Comparison of ENCODE assay signal across 8 cellular contexts in genomic region chr4:26028793-26029511, GRCh38.
A peak's percentile ranks its signal among the peaks of the same experiment; 100 is the strongest.
DNase-seq lines count a peak whose midpoint lies in the region; ATAC-seq and TF ChIP-seq lines count a peak whose summit lies in the region.

No MANE protein-coding gene starts in this region.

- H3K27me3 ChIP-seq in DND-41 (ENCODE audit: insufficient read depth, low read length, poor library complexity) (no peaks in the 10 kb centered on the region), dorsolateral prefrontal cortex (peaks cover 0 to 6% (median 0%) of the 10 kb centered on the region in 45 donors)

- H3K27ac Mint-ChIP-seq in activated CD4-positive, alpha-beta T cell treated with anti-CD3 and anti-CD28 coated beads, Interleukin-2, amount 10 ng/mL, durations not matched to agents 24 days and 14 days: peak overlapping the region; percentile 47

- H3K36me3 Mint-ChIP-seq in activated CD4-positive, alpha-beta T cell treated with anti-CD3 and anti-CD28 coated beads, Interleukin-2, amount 10 ng/mL, durations not matched to agents 24 days and 14 days (ENCODE audit: low read depth): no peaks in the 10 kb centered on the region

- no peaks in the 10 kb centered on the region for H3K27me3 Mint-ChIP-seq in activated CD4-positive, alpha-beta T cell treated with anti-CD3 and anti-CD28 coated beads, Interleukin-2, amount 10 ng/mL, durations not matched to agents 24 days and 14 days

- H3K27ac ChIP-seq in DND-41 (ENCODE audit: low read length): no peak overlapping the region
- H3K27ac ChIP-seq in dorsolateral prefrontal cortex: no peak overlapping the region

- peaks cover 18% of the 10 kb centered on the region for H3K4me1 Mint-ChIP-seq in activated CD4-positive, alpha-beta T cell treated with anti-CD3 and anti-CD28 coated beads, Interleukin-2, amount 10 ng/mL, durations not matched to agents 24 days and 14 days

- TF ChIP-seq CTCF in DND-41 (IDR thresholded peaks at IDR 0.05; ENCODE audit: borderline replicate concordance, extremely low read depth, low read length, poor library complexity, severe bottlenecking) (peak; percentile 35), dorsolateral prefrontal cortex (IDR thresholded peaks at IDR 0.05 in 54 of 56, conservative IDR thresholded peaks at IDR 0.05 in 2 of 56; ENCODE audit: low read depth in 1 of 56, partially characterized antibody in 56 of 56) (peak in 54 of 56 donors; percentile 26 to 78 (median 57))

- H3K9me3 ChIP-seq in DND-41 (ENCODE audit: insufficient read depth, low read length, severe bottlenecking): no peaks in the 10 kb centered on the region

- no peaks in the 10 kb centered on the region for H4K20me1 ChIP-seq in DND-41 (ENCODE audit: insufficient read depth, low read length)

- no peaks in the 10 kb centered on the region for H3K4me1 ChIP-seq in DND-41 (ENCODE audit: insufficient read depth, low read length)

- H2AFZ ChIP-seq in DND-41 (ENCODE audit: low read depth, low read length): no peak overlapping the region

- DNase-seq in DND-41 (no peak), dorsolateral prefrontal cortex (peak in 7 of 10 donors; percentile 18 to 73 (median 49)), medulla oblongata (ENCODE audit: extremely low spot score) (peak; percentile 55), NCI-H2081 (lab: John Stamatoyannopoulos, UW) (no peak)
- DNase-seq in activated CD4-positive, alpha-beta T cell treated with anti-CD3 and anti-CD28 coated beads, Interleukin-2, amount 10 ng/mL, durations not matched to agents 24 days and 14 days: peak; percentile 93
- DNase-seq in stimulated activated CD8-positive, alpha-beta memory T cell treated with anti-CD3 and anti-CD28 coated beads, Interleukin-15, amount 100 ng/mL, for 48 hours (ENCODE audit: low read depth in 2 of 2): peak; percentile 64 to 67

- H3K4me3 ChIP-seq in DND-41 (ENCODE audit: low read depth in 1 of 2, low read length in 2 of 2) (no peak overlapping the region), dorsolateral prefrontal cortex (peak overlapping the region in 17 of 59 donors; percentile 7 to 44 (median 27))

- H3K36me3 ChIP-seq in DND-41 (ENCODE audit: insufficient read depth, low read length): no peaks in the 10 kb centered on the region

- no peaks in the 10 kb centered on the region for H3K79me2 ChIP-seq in DND-41 (ENCODE audit: insufficient read depth, low read length)

- H3K9ac ChIP-seq in DND-41 (ENCODE audit: low read depth, low read length): no peak overlapping the region

- no peak for TF ChIP-seq EP300 in Ishikawa (IDR thresholded peaks at IDR 0.05; ENCODE audit: borderline replicate concordance)

- H3K9me3 Mint-ChIP-seq in activated CD4-positive, alpha-beta T cell treated with anti-CD3 and anti-CD28 coated beads, Interleukin-2, amount 10 ng/mL, durations not matched to agents 24 days and 14 days: no peaks in the 10 kb centered on the region

- no peak for ATAC-seq in DND-41 (ENCODE audit: insufficient read depth, low read depth)
- peak; percentile 91 for ATAC-seq in GM21576 (IDR thresholded peaks at IDR 0.05; ENCODE audit: unreplicated experiment)

- intact Hi-C loops in activated CD4-positive, alpha-beta T cell treated with anti-CD3 and anti-CD28 coated beads, Interleukin-2, amount 10 ng/mL, durations not matched to agents 24 days and 14 days (cut with micrococcal nuclease): loop anchor here (1.0 to 10.0 kb wide), 7 partner anchors 40 to 696 kb away; no protein-coding TSS in a partner anchor
- intact Hi-C loops in dorsolateral prefrontal cortex (cut with DNase I): loop anchor here in 1 of 2 donors (10.0 kb wide), 1 partner anchor 696 kb away; no protein-coding TSS in a partner anchor

- H3K4me2 ChIP-seq in DND-41 (ENCODE audit: insufficient read depth, low read length): no peak overlapping the region

- H3K4me3 Mint-ChIP-seq in activated CD4-positive, alpha-beta T cell treated with anti-CD3 and anti-CD28 coated beads, Interleukin-2, amount 10 ng/mL, durations not matched to agents 24 days and 14 days: peak overlapping the region; percentile 22

- peak; percentile 53; the same call in 1 of the 2 replicates for TF ChIP-seq RAD21 in Ishikawa (IDR thresholded peaks at IDR 0.05; ENCODE audit: low read depth)

TF ChIP-seq in Ishikawa, 13 proteins besides CTCF, POLR2A, EP300 and RAD21:
- no peak for TF ChIP-seq TCF12 (IDR thresholded peaks at IDR 0.05; ENCODE audit: low read depth)
- TF ChIP-seq YY1 (IDR thresholded peaks at IDR 0.05; ENCODE audit: low read depth): no peak
- TF ChIP-seq EGR1 (IDR thresholded peaks at IDR 0.05): no peak

Comparison
In these comparisons a context has a peak if more than half of its experiments do, and no peak if none do; other contexts are left out.
1. DNase-seq: peak in activated CD4-positive, alpha-beta T cell treated with anti-CD3 and anti-CD28 coated beads, Interleukin-2, amount 10 ng/mL, durations not matched to agents 24 days and 14 days (single experiment), dorsolateral prefrontal cortex (7 of 10), medulla oblongata (single experiment) and stimulated activated CD8-positive, alpha-beta memory T cell treated with anti-CD3 and anti-CD28 coated beads, Interleukin-15, amount 100 ng/mL, for 48 hours (2 of 2); none in DND-41 (single experiment) and NCI-H2081 (0 of 2).